1 cellular context compared by ENCODE assay signal in genomic region chr2:231575612-231576256, GRCh38.
A peak's percentile ranks its signal among the peaks of the same experiment; 100 is the strongest.
TF ChIP-seq lines count a peak whose summit lies in the region.

No MANE protein-coding gene starts in this region.

TF ChIP-seq in K562, 482 proteins besides CTCF, POLR2A, EP300 and RAD21:
- TF ChIP-seq PBX2 (CRISPR knock-in tag; IDR thresholded peaks at IDR 0.05; ENCODE audit: low read depth) (no peak), PBX2 (tag; conservative IDR thresholded peaks at IDR 0.05; ENCODE audit: low read depth) (peak; percentile 12; the same call in 1 of the 2 replicates), SMC3 (conservative IDR thresholded peaks at IDR 0.05; ENCODE audit: insufficient read depth, low read depth, low read length) (no peak), PKNOX1 (IDR thresholded peaks at IDR 0.05) (peak; percentile 53), ZNF224 (CRISPR knock-in tag; IDR thresholded peaks at IDR 0.05) (no peak), MEIS2 (IDR thresholded peaks at IDR 0.05; ENCODE audit: partially characterized antibody) (peak; percentile 17)
